In the genomic region with DNA sequence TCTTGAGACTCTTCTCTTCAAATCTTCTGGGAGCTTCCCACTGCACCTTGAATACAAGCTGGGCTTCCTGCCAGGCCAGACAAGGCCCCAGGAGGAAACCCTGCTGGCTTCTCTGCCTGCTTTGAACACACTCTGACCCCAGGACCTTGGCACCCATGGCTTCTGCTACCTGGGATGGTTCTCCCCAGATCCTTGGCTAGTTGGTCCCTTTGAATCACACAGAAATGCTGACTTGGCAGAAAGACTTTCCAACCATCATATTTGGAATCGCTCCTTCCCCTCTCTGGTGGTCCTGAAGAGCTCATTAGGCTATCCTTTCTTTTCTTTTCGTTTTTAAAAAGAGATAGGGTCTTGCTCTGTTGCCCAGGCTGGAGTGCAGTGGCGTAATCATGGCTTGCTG, we compare ENCODE assay signal across 17 cellular contexts.
A peak's percentile ranks its signal among the peaks of the same experiment; 100 is the strongest.
DNase-seq lines count a peak whose midpoint lies in the region; ATAC-seq, FAIRE-seq and TF ChIP-seq lines count a peak whose summit lies in the region.
"Had no signal": no experiment of that assay in that cellular context is flagged by ENCODE, and none has a peak within 500 bp of the region (broad histone marks: within the 10 kb centered on the region; RNA-seq: fewer than 3 reads in every experiment).

No MANE protein-coding gene starts in this region.

- H3K4me1 ChIP-seq in Karpas-422 (ENCODE audit: low read length) (peaks cover 27% of the 10 kb centered on the region), K562 (replicated peaks in 1 of 2; ENCODE audit: control insufficient read depth in 2 of 2, insufficient read depth in 2 of 2, low read length in 2 of 2) (peaks cover 0 to 7% of the 10 kb centered on the region in 2 experiments; a peak in 1 of 5 replicates), transverse colon (no peaks in the 10 kb centered on the region), gastroesophageal sphincter (no peaks in the 10 kb centered on the region)

- H3K9ac ChIP-seq in Karpas-422 (ENCODE audit: low read length) (no peak overlapping the region), K562 (ENCODE audit: insufficient read depth in 1 of 2, low read depth in 2 of 2, low read length in 2 of 2) (no peak overlapping the region)

- no peak for ATAC-seq in activated T-cell treated with anti-CD3 and anti-CD28 coated beads, Interleukin-2, amount 50 U/mL, for 4 hours
- ATAC-seq in K562 (no peak), gastroesophageal sphincter (no peak)
- ATAC-seq in stimulated activated naive B cell treated with anti-CD40 and anti-IgM and Interleukin-4, amounts not matched to agents 10 μg/mL and 1 μg/mL and 100 μg/mL, for 72 hours (replicated peaks): no peak

- 76% methylated on average over 3 of the region's 3 CpGs for WGBS in K562 (ENCODE audit: insufficient coverage, low coverage, missing lambda C conversion rate)
- 92 to 94% methylated on average over 2 to 3 of the region's 3 CpGs for WGBS in transverse colon (ENCODE audit: low coverage in 1 of 2), 2 donors
- WGBS in gastroesophageal sphincter (ENCODE audit: low coverage in 1 of 2), 2 donors: 94 to 97% methylated on average over 3 of the region's 3 CpGs

- no peak for TF ChIP-seq RAD21 in K562 (CRISPR knock-in tag; conservative IDR thresholded peaks at IDR 0.05 in 1 of 2, IDR thresholded peaks at IDR 0.05 in 1 of 2)

- no peak for DNase-seq in activated T-cell treated with anti-CD3 and anti-CD28 coated beads, Interleukin-2, amount 50 U/mL, for 24 hours
- DNase-seq in activated T-cell treated with anti-CD3 and anti-CD28 coated beads, Interleukin-2, amount 50 U/mL, for 4 hours: no peak
- DNase-seq in Karpas-422 (no peak), K562 (ENCODE audit: extremely low read depth in 1 of 4, low spot score in 3 of 4) (no peak), transverse colon (no peak), glomerular visceral epithelial cell (ENCODE audit: extremely low spot score) (no peak)
- no peak for DNase-seq in stimulated activated naive B cell treated with anti-CD40 and anti-IgM and Interleukin-4, amounts not matched to agents 10 μg/mL and 1 μg/mL and 100 μg/mL, for 72 hours
- DNase-seq: 8988T; ACHN; C1 segment of cervical spinal cord; CD4-positive, alpha-beta memory T cell; DMS79; GOT3; HFFc6 had no signal

- H3K4me3 ChIP-seq in Karpas-422 (ENCODE audit: low read length) (no peak overlapping the region), K562 (no peak overlapping the region), transverse colon (no peak overlapping the region), gastroesophageal sphincter (no peak overlapping the region)
- H3K4me3 ChIP-seq: HAP-1 had no signal

- in situ Hi-C loops in K562 (cut with MboI): no loop called here
- in situ Hi-C loops in transverse colon (cut with MboI; ENCODE audit: low pct_ligation_motif_present in 1 of 4, low pct_unique_long_range_greater_than_20kb in 1 of 4, low sequenced_read_pairs in 3 of 4): no loop called here

- no peaks in the 10 kb centered on the region for H3K27me3 Mint-ChIP-seq in activated T-cell treated with anti-CD3 and anti-CD28 coated beads, Interleukin-2, amount 50 U/mL, for 24 hours
- H3K27me3 Mint-ChIP-seq in activated T-cell treated with anti-CD3 and anti-CD28 coated beads, Interleukin-2, amount 50 U/mL, for 4 hours (ENCODE audit: low read depth): no peaks in the 10 kb centered on the region
- H3K27me3 Mint-ChIP-seq in stimulated activated naive B cell treated with anti-CD40 and anti-IgM and Interleukin-4, amounts not matched to agents 10 μg/mL and 1 μg/mL and 100 μg/mL, for 72 hours: no peaks in the 10 kb centered on the region
- H3K27me3 Mint-ChIP-seq: CD4-positive, alpha-beta memory T cell had no signal

- H3K27me3 ChIP-seq in Karpas-422 (ENCODE audit: low read length): no peaks in the 10 kb centered on the region
- H3K27me3 ChIP-seq in K562 (ENCODE audit: control insufficient read depth in 2 of 2, insufficient read depth in 2 of 2, low read length in 2 of 2): no peaks in the 10 kb centered on the region
- H3K27me3 ChIP-seq in transverse colon: no peaks in the 10 kb centered on the region
- no peaks in the 10 kb centered on the region for H3K27me3 ChIP-seq in gastroesophageal sphincter

- no peak for TF ChIP-seq EP300 in K562 (IDR thresholded peaks at IDR 0.05; ENCODE audit: low read length)
- no peak for TF ChIP-seq EP300 in transverse colon (IDR thresholded peaks at IDR 0.05; ENCODE audit: low read depth)
- no peak for TF ChIP-seq EP300 in gastroesophageal sphincter (IDR thresholded peaks at IDR 0.05)

- no peak overlapping the region for H3K27ac ChIP-seq in Karpas-422 (ENCODE audit: low read length)
- no peak overlapping the region for H3K27ac ChIP-seq in K562 (ENCODE audit: extremely low read depth, low read depth, low read length)
- no peak overlapping the region for H3K27ac ChIP-seq in transverse colon
- no peak overlapping the region for H3K27ac ChIP-seq in gastroesophageal sphincter

- H3K4me3 Mint-ChIP-seq in activated T-cell treated with anti-CD3 and anti-CD28 coated beads, Interleukin-2, amount 50 U/mL, for 24 hours: no peak overlapping the region
- no peak overlapping the region for H3K4me3 Mint-ChIP-seq in activated T-cell treated with anti-CD3 and anti-CD28 coated beads, Interleukin-2, amount 50 U/mL, for 4 hours
- no peak overlapping the region for H3K4me3 Mint-ChIP-seq in stimulated activated naive B cell treated with anti-CD40 and anti-IgM and Interleukin-4, amounts not matched to agents 10 μg/mL and 1 μg/mL and 100 μg/mL, for 72 hours
- H3K4me3 Mint-ChIP-seq: HFFc6 had no signal

- H3K9me3 ChIP-seq in Karpas-422 (ENCODE audit: low read length): no peaks in the 10 kb centered on the region
- no peaks in the 10 kb centered on the region for H3K9me3 ChIP-seq in K562 (replicated peaks; ENCODE audit: control insufficient read depth, insufficient read depth, low read depth, low read length)
- no peaks in the 10 kb centered on the region for H3K9me3 ChIP-seq in transverse colon
- H3K9me3 ChIP-seq in gastroesophageal sphincter: no peaks in the 10 kb centered on the region
- H3K9me3 ChIP-seq: HAP-1 had no signal

- H3K4me2 ChIP-seq in Karpas-422 (ENCODE audit: low read depth, low read length, poor library complexity, severe bottlenecking): peak overlapping the region; percentile 58
- H3K4me2 ChIP-seq in K562 (ENCODE audit: insufficient read depth, low read length): no peak overlapping the region

- H3K27ac Mint-ChIP-seq in activated T-cell treated with anti-CD3 and anti-CD28 coated beads, Interleukin-2, amount 50 U/mL, for 24 hours: peak overlapping the region; percentile 10
- peak overlapping the region; percentile 38 for H3K27ac Mint-ChIP-seq in stimulated activated naive B cell treated with anti-CD40 and anti-IgM and Interleukin-4, amounts not matched to agents 10 μg/mL and 1 μg/mL and 100 μg/mL, for 72 hours
- H3K27ac Mint-ChIP-seq: HFFc6 had no signal

- CTCF ChIA-PET in K562 (lab: Yijun Ruan, JAX; ENCODE audit: low intra/inter-chr PET ratio): no interaction called here

- no peak for FAIRE-seq in K562 (lab: Jason Lieb, UNC)
- FAIRE-seq: GM12891 had no signal

- POLR2A ChIA-PET in K562 (lab: Yijun Ruan, JAX): no interaction called here

- H3K79me2 ChIP-seq in Karpas-422 (ENCODE audit: low read length) (no peaks in the 10 kb centered on the region), K562 (ENCODE audit: control insufficient read depth, insufficient read depth, low read length) (no peaks in the 10 kb centered on the region)

- BruUV-seq in K562 (replicated peaks; lab: Mats Ljungman, UMichigan): no TSS peak

- intact Hi-C loops in K562 (cut with micrococcal nuclease) (no loop called here), transverse colon (cut with DNase I; ENCODE audit: low total_unique reads) (no loop called here)

- no peak for TF ChIP-seq POLR2A in K562 (conservative IDR thresholded peaks at IDR 0.05)
- TF ChIP-seq POLR2A in transverse colon (IDR thresholded peaks at IDR 0.05): no peak
- no peak for TF ChIP-seq POLR2A in gastroesophageal sphincter (IDR thresholded peaks at IDR 0.05)

- no peaks in the 10 kb centered on the region for H3K4me1 Mint-ChIP-seq in activated T-cell treated with anti-CD3 and anti-CD28 coated beads, Interleukin-2, amount 50 U/mL, for 24 hours (ENCODE audit: low read depth)
- no peaks in the 10 kb centered on the region for H3K4me1 Mint-ChIP-seq in activated T-cell treated with anti-CD3 and anti-CD28 coated beads, Interleukin-2, amount 50 U/mL, for 4 hours (ENCODE audit: low read depth)
- peaks cover 0 to 5% of the 10 kb centered on the region in 2 donors for H3K4me1 Mint-ChIP-seq in stimulated activated naive B cell treated with anti-CD40 and anti-IgM and Interleukin-4, amounts not matched to agents 10 μg/mL and 1 μg/mL and 100 μg/mL, for 72 hours
- H3K4me1 Mint-ChIP-seq: CD4-positive, alpha-beta memory T cell had no signal

- H3K9me1 ChIP-seq in K562 (ENCODE audit: control insufficient read depth, insufficient read depth, low read length): no peaks in the 10 kb centered on the region

- H3K9me3 Mint-ChIP-seq in activated T-cell treated with anti-CD3 and anti-CD28 coated beads, Interleukin-2, amount 50 U/mL, for 24 hours: no peaks in the 10 kb centered on the region
- H3K9me3 Mint-ChIP-seq in activated T-cell treated with anti-CD3 and anti-CD28 coated beads, Interleukin-2, amount 50 U/mL, for 4 hours: no peaks in the 10 kb centered on the region
- no peaks in the 10 kb centered on the region for H3K9me3 Mint-ChIP-seq in stimulated activated naive B cell treated with anti-CD40 and anti-IgM and Interleukin-4, amounts not matched to agents 10 μg/mL and 1 μg/mL and 100 μg/mL, for 72 hours
- H3K9me3 Mint-ChIP-seq: HFFc6 had no signal

- TF ChIP-seq CTCF in K562 (IDR thresholded peaks at IDR 0.05 in 2 of 3, conservative IDR thresholded peaks at IDR 0.05 in 1 of 3; ENCODE audit: insufficient read depth in 2 of 3, low read depth in 1 of 3, low read length in 3 of 3) (no peak), transverse colon (IDR thresholded peaks at IDR 0.05) (no peak), gastroesophageal sphincter (IDR thresholded peaks at IDR 0.05) (no peak)

- H4K20me1 ChIP-seq in Karpas-422 (ENCODE audit: insufficient read depth, low read depth, low read length): peaks cover 40% of the 10 kb centered on the region
- no peaks in the 10 kb centered on the region for H4K20me1 ChIP-seq in K562 (replicated peaks; ENCODE audit: control insufficient read depth, insufficient read depth, low read length)

- no peaks in the 10 kb centered on the region for H3K36me3 ChIP-seq in Karpas-422 (ENCODE audit: insufficient read depth, low read length)
- H3K36me3 ChIP-seq in K562 (ENCODE audit: control insufficient read depth, insufficient read depth, low read length): no peaks in the 10 kb centered on the region
- H3K36me3 ChIP-seq in transverse colon: no peaks in the 10 kb centered on the region
- H3K36me3 ChIP-seq in gastroesophageal sphincter: peaks cover 0 to 8% of the 10 kb centered on the region in 2 donors
- H3K36me3 ChIP-seq: HAP-1 had no signal

- H3K36me3 Mint-ChIP-seq in activated T-cell treated with anti-CD3 and anti-CD28 coated beads, Interleukin-2, amount 50 U/mL, for 24 hours (ENCODE audit: low read depth): peaks cover 76% of the 10 kb centered on the region
- peaks cover 18% of the 10 kb centered on the region for H3K36me3 Mint-ChIP-seq in activated T-cell treated with anti-CD3 and anti-CD28 coated beads, Interleukin-2, amount 50 U/mL, for 4 hours (ENCODE audit: insufficient read depth)
- peaks cover 22 to 40% of the 10 kb centered on the region in 2 donors for H3K36me3 Mint-ChIP-seq in stimulated activated naive B cell treated with anti-CD40 and anti-IgM and Interleukin-4, amounts not matched to agents 10 μg/mL and 1 μg/mL and 100 μg/mL, for 72 hours

- no peak overlapping the region for H2AFZ ChIP-seq in Karpas-422 (ENCODE audit: low read length)
- H2AFZ ChIP-seq in K562 (ENCODE audit: low read depth, low read length): no peak overlapping the region

- H3K9me2 ChIP-seq in Karpas-422 (replicated peaks; ENCODE audit: insufficient read depth, low read length): no peaks in the 10 kb centered on the region
